ENCODE assay signal across 20 cellular contexts in genomic region chr17:75003957-75004355, GRCh38. TPM values are rescaled to one million over a fixed set of nuclear protein-coding genes. Genes with fewer than 3 reads are reported as not detected.
DNase-seq lines count a peak whose midpoint lies in the region; ATAC-seq and TF ChIP-seq lines count a peak whose summit lies in the region.
"Had no signal": no experiment of that assay in that cellular context is flagged by ENCODE, and none has a peak within 500 bp of the region (broad histone marks: within the 10 kb centered on the region; RNA-seq: fewer than 3 reads in every experiment).

No MANE protein-coding gene starts in this region.

- WGBS in SK-N-SH (ENCODE audit: low lambda C conversion rate), result 93% methylated on average over 16 of the region's 19 CpGs
- WGBS in mesenchymal stem cell, result 96% methylated on average over 19 of the region's 19 CpGs

- H3K4me2 ChIP-seq in SK-N-SH (no peak overlapping the region), mesenchymal stem cell (ENCODE audit: low read length, poor library complexity, severe bottlenecking) (no peak overlapping the region)
- H3K4me2 ChIP-seq: A549; BLaER1 treated with 17β-estradiol and CSF1 and Interleukin-3, amounts not matched to agents 10 nM and 100 nM had no signal

- no peak overlapping the region for H3K14ac ChIP-seq in mesenchymal stem cell (ENCODE audit: low read length in 2 of 2)

- no peaks in the 10 kb centered on the region for H3K27me3 ChIP-seq in SK-N-SH (ENCODE audit: insufficient read depth)
- H3K27me3 ChIP-seq in H7 (ENCODE audit: control insufficient read depth, insufficient read depth, low read length), result no peaks in the 10 kb centered on the region
- H3K27me3 ChIP-seq in mesenchymal stem cell (ENCODE audit: control insufficient read depth in 1 of 2, insufficient read depth in 1 of 2, low read length in 2 of 2), result no peaks in the 10 kb centered on the region
- H3K27me3 ChIP-seq: BLaER1 treated with 17β-estradiol and CSF1 and Interleukin-3, amounts not matched to agents 10 nM and 100 nM had no signal

- no peak for TF ChIP-seq RAD21 in SK-N-SH (IDR thresholded peaks at IDR 0.05; ENCODE audit: low read length)

- peaks cover 24 to 32% of the 10 kb centered on the region in 2 experiments for H3K36me3 ChIP-seq in SK-N-SH (replicated peaks in 1 of 2; ENCODE audit: control insufficient read depth in 1 of 2, insufficient read depth in 2 of 2, low read length in 1 of 2)
- peaks cover 3% of the 10 kb centered on the region for H3K36me3 ChIP-seq in H7 (replicated peaks; ENCODE audit: control insufficient read depth, insufficient read depth, low read length)
- peaks cover 55 to 66% of the 10 kb centered on the region in 2 experiments for H3K36me3 ChIP-seq in mesenchymal stem cell (ENCODE audit: control insufficient read depth in 1 of 2, insufficient read depth in 2 of 2, low read depth in 1 of 2, low read length in 2 of 2)

- H3K9me3 ChIP-seq in SK-N-SH (no peaks in the 10 kb centered on the region), mesenchymal stem cell (ENCODE audit: control insufficient read depth, low read length) (no peaks in the 10 kb centered on the region)
- H3K9me3 ChIP-seq: A549; BLaER1 treated with 17β-estradiol and CSF1 and Interleukin-3, amounts not matched to agents 10 nM and 100 nM had no signal

- no peak overlapping the region for H3K23ac ChIP-seq in mesenchymal stem cell (ENCODE audit: low read length in 2 of 2)

- no peak overlapping the region for H2BK15ac ChIP-seq in mesenchymal stem cell (ENCODE audit: low read depth, poor library complexity, severe bottlenecking)

- ATAC-seq in SK-N-SH treated with all-trans-retinoic acid at 6 μM for 48 hours (no peak), HG03457 (IDR thresholded peaks at IDR 0.05; ENCODE audit: unreplicated experiment) (no peak)
- no peak for ATAC-seq in stimulated activated naive B cell treated with anti-CD40 and anti-IgM and Interleukin-4, amounts not matched to agents 10 μg/mL and 1 μg/mL and 100 μg/mL, for 72 hours (replicated peaks)
- ATAC-seq: A549, GM12878 had no signal

- H2AFZ ChIP-seq in SK-N-SH (ENCODE audit: low read depth) (no peak overlapping the region), mesenchymal stem cell (ENCODE audit: low read depth, low read length) (no peak overlapping the region)

- no peak overlapping the region for H4K8ac ChIP-seq in mesenchymal stem cell (ENCODE audit: low read length)

- POLR2A ChIA-PET in SK-N-SH (lab: Yijun Ruan, JAX), result interaction anchor here (5.3 kb wide), 1 partner anchor 14 kb away, joined by 23 read pairs; no protein-coding TSS in a partner anchor

- H3K27me3 Mint-ChIP-seq in stimulated activated naive B cell treated with anti-CD40 and anti-IgM and Interleukin-4, amounts not matched to agents 10 μg/mL and 1 μg/mL and 100 μg/mL, for 72 hours, result peaks cover 23 to 43% of the 10 kb centered on the region in 2 donors

- H3K18ac ChIP-seq in mesenchymal stem cell (ENCODE audit: low read depth in 1 of 2, low read length in 2 of 2), result no peak overlapping the region

- no peak overlapping the region for H2BK5ac ChIP-seq in mesenchymal stem cell (ENCODE audit: low read depth, low read length, poor library complexity, severe bottlenecking)

- DNase-seq in SK-N-SH (peak; percentile 17), H7 (peak; percentile 49), NCI-H82 treated with DMSO at 0.1 percent for 48 hours (lab: John Stamatoyannopoulos, UW; ENCODE audit: unreplicated experiment) (no peak), mesenchymal stem cell (no peak)
- DNase-seq in stimulated activated naive B cell treated with anti-CD40 and anti-IgM and Interleukin-4, amounts not matched to agents 10 μg/mL and 1 μg/mL and 100 μg/mL, for 72 hours, result no peak
- DNase-seq: AML-193; CD4-positive, alpha-beta memory T cell; CD4-positive, CD25-positive, alpha-beta regulatory T cell; CD8-positive, alpha-beta memory T cell; COR-L47; DMS79 treated with DMSO at 0.1 percent for 48 hours; GDM1 had no signal

- H3K9ac ChIP-seq in SK-N-SH, result no peak overlapping the region
- H3K9ac ChIP-seq in mesenchymal stem cell (ENCODE audit: low read length), result no peak overlapping the region
- H3K9ac ChIP-seq: BLaER1 treated with 17β-estradiol and CSF1 and Interleukin-3, amounts not matched to agents 10 nM and 100 nM had no signal

- H3K4me3 Mint-ChIP-seq in stimulated activated naive B cell treated with anti-CD40 and anti-IgM and Interleukin-4, amounts not matched to agents 10 μg/mL and 1 μg/mL and 100 μg/mL, for 72 hours, result no peak overlapping the region
- H3K4me3 Mint-ChIP-seq: B cell; CD4-positive, alpha-beta memory T cell; CD4-positive, CD25-positive, alpha-beta regulatory T cell; CD8-positive, alpha-beta memory T cell had no signal

- peaks cover 10% of the 10 kb centered on the region for H3K79me1 ChIP-seq in mesenchymal stem cell (replicated peaks; ENCODE audit: low read length, poor library complexity, severe bottlenecking)

- H4K91ac ChIP-seq in mesenchymal stem cell (ENCODE audit: low read length), result no peak overlapping the region

- no peak overlapping the region for H3K4me3 ChIP-seq in SK-N-SH (ENCODE audit: low read depth in 2 of 2, low read length in 1 of 2)
- no peak overlapping the region for H3K4me3 ChIP-seq in H7 (ENCODE audit: insufficient read depth, low read depth, low read length)
- H3K4me3 ChIP-seq in mesenchymal stem cell (ENCODE audit: insufficient read depth in 1 of 2, low read depth in 1 of 2, low read length in 2 of 2), result no peak overlapping the region
- H3K4me3 ChIP-seq: A549; BLaER1 treated with 17β-estradiol and CSF1 and Interleukin-3, amounts not matched to agents 10 nM and 100 nM; GM12878 had no signal

- H3K27ac ChIP-seq in SK-N-SH (ENCODE audit: low read depth in 2 of 2, low read length in 1 of 2) (no peak overlapping the region), mesenchymal stem cell (ENCODE audit: low read length, poor library complexity, severe bottlenecking) (no peak overlapping the region)
- H3K27ac ChIP-seq: 22Rv1; A549; BLaER1 treated with 17β-estradiol and CSF1 and Interleukin-3, amounts not matched to agents 10 nM and 100 nM; C4-2B had no signal

- CTCF ChIA-PET in SK-N-SH (lab: Yijun Ruan, JAX), result interaction anchor here (1.4 to 19.8 kb wide), 4 partner anchors 8 to 44 kb away, joined by 3 to 295 read pairs (median 16); partner anchors contain the start of gene MRPL58

- no peak overlapping the region for H2BK120ac ChIP-seq in mesenchymal stem cell (ENCODE audit: low read depth, low read length)

- H3K4ac ChIP-seq in mesenchymal stem cell (ENCODE audit: low read depth in 1 of 2, low read length in 2 of 2), result no peak overlapping the region

- H2BK12ac ChIP-seq in mesenchymal stem cell (ENCODE audit: low read length in 2 of 2), result no peak overlapping the region

- H3K9me2 ChIP-seq in SK-N-SH, result no peaks in the 10 kb centered on the region

- H3K4me1 ChIP-seq in SK-N-SH (ENCODE audit: control insufficient read depth in 1 of 2, insufficient read depth in 2 of 2, low read depth in 1 of 2, low read length in 1 of 2), result no peaks in the 10 kb centered on the region
- no peaks in the 10 kb centered on the region for H3K4me1 ChIP-seq in mesenchymal stem cell (ENCODE audit: control insufficient read depth, insufficient read depth, low read depth, low read length)
- H3K4me1 ChIP-seq: A549 had no signal

- no peaks in the 10 kb centered on the region for H3K36me3 Mint-ChIP-seq in stimulated activated naive B cell treated with anti-CD40 and anti-IgM and Interleukin-4, amounts not matched to agents 10 μg/mL and 1 μg/mL and 100 μg/mL, for 72 hours
- H3K36me3 Mint-ChIP-seq: CD4-positive, alpha-beta memory T cell; CD4-positive, CD25-positive, alpha-beta regulatory T cell; CD8-positive, alpha-beta memory T cell had no signal

- H4K20me1 ChIP-seq in SK-N-SH (ENCODE audit: insufficient read depth), result no peaks in the 10 kb centered on the region

- TF ChIP-seq EP300 in SK-N-SH (IDR thresholded peaks at IDR 0.05; ENCODE audit: borderline replicate concordance in 1 of 2, low read depth in 1 of 2, low read length in 1 of 2), result no peak

- no peak overlapping the region for H2AK5ac ChIP-seq in mesenchymal stem cell (ENCODE audit: low read length, severe bottlenecking)

- H3K27ac Mint-ChIP-seq in stimulated activated naive B cell treated with anti-CD40 and anti-IgM and Interleukin-4, amounts not matched to agents 10 μg/mL and 1 μg/mL and 100 μg/mL, for 72 hours, result peak overlapping the region; percentile 71
- H3K27ac Mint-ChIP-seq: B cell; CD4-positive, alpha-beta memory T cell; CD4-positive, CD25-positive, alpha-beta regulatory T cell; CD8-positive, alpha-beta memory T cell had no signal

- no peaks in the 10 kb centered on the region for H3K79me2 ChIP-seq in SK-N-SH (ENCODE audit: insufficient read depth)

- TF ChIP-seq CTCF in SK-N-SH (IDR thresholded peaks at IDR 0.05), result no peak

- no peaks in the 10 kb centered on the region for H3F3A ChIP-seq in SK-N-SH (replicated peaks; ENCODE audit: insufficient read depth)

- H3K9me3 Mint-ChIP-seq in stimulated activated naive B cell treated with anti-CD40 and anti-IgM and Interleukin-4, amounts not matched to agents 10 μg/mL and 1 μg/mL and 100 μg/mL, for 72 hours, result no peaks in the 10 kb centered on the region
- H3K9me3 Mint-ChIP-seq: CD4-positive, alpha-beta memory T cell; CD8-positive, alpha-beta memory T cell had no signal

- peaks cover 11 to 16% of the 10 kb centered on the region in 2 donors for H3K4me1 Mint-ChIP-seq in stimulated activated naive B cell treated with anti-CD40 and anti-IgM and Interleukin-4, amounts not matched to agents 10 μg/mL and 1 μg/mL and 100 μg/mL, for 72 hours
- H3K4me1 Mint-ChIP-seq: B cell; CD4-positive, CD25-positive, alpha-beta regulatory T cell; CD8-positive, alpha-beta memory T cell had no signal

RNA-seq across cellular contexts. Expression of gene MRPL58, which starts 8.5 kb away (rescaled TPM):
- 87.3 and 89.2 TPM in 2 replicates for polyA plus RNA-seq in SK-N-SH (2012; rRNA removed)
- 86.8 and 89.7 TPM in 2 replicates for polyA plus RNA-seq in SK-N-SH (2012; cell fraction: cytosol; rRNA removed)
- polyA plus RNA-seq in SK-N-SH (2012; cell fraction: nucleus; rRNA removed), result 31.8 and 37.9 TPM in 2 replicates
- total RNA-seq in H7 (2014; rRNA removed; shearing (Covaris generic)), result 62.0 and 68.4 TPM in 2 replicates
- 30.1 TPM for polyA plus RNA-seq in mesenchymal stem cell (2013, experiment 1 of 2)
- 29.8 TPM for polyA plus RNA-seq in mesenchymal stem cell (2013, experiment 2 of 2)

RNA-seq across cellular contexts. Expression of gene CDR2L, which starts 16.5 kb away (rescaled TPM):
- polyA plus RNA-seq in SK-N-SH (2012; rRNA removed), result 18.6 and 21.2 TPM in 2 replicates
- 9.6 and 15.3 TPM in 2 replicates for polyA plus RNA-seq in SK-N-SH (2012; cell fraction: cytosol; rRNA removed)
- 25.0 and 29.9 TPM in 2 replicates for polyA plus RNA-seq in SK-N-SH (2012; cell fraction: nucleus; rRNA removed)
- total RNA-seq in H7 (2014; rRNA removed; shearing (Covaris generic)), result 23.5 and 25.9 TPM in 2 replicates
- polyA plus RNA-seq in mesenchymal stem cell (2013, experiment 1 of 2), result 30.2 TPM
- 29.7 TPM for polyA plus RNA-seq in mesenchymal stem cell (2013, experiment 2 of 2)
- total RNA-seq: B cell; CD4-positive, CD25-positive, alpha-beta regulatory T cell had no signal
- polyA plus RNA-seq: CD4-positive, alpha-beta memory T cell had no signal

RNA-seq across cellular contexts. Expression of gene HID1, which starts 31.4 kb away (rescaled TPM):
- 2.5 and 2.9 TPM in 2 replicates for polyA plus RNA-seq in SK-N-SH (2012; rRNA removed)
- polyA plus RNA-seq in SK-N-SH (2012; cell fraction: cytosol; rRNA removed), result 1.3 and 2.2 TPM in 2 replicates
- polyA plus RNA-seq in SK-N-SH (2012; cell fraction: nucleus; rRNA removed), result 13.2 and 16.3 TPM in 2 replicates
- total RNA-seq in H7 (2014; rRNA removed; shearing (Covaris generic)), result 2.1 and 7.8 TPM in 2 replicates
- polyA plus RNA-seq in mesenchymal stem cell (2013, experiment 1 of 2), result 1.4 TPM
- 1.5 TPM for polyA plus RNA-seq in mesenchymal stem cell (2013, experiment 2 of 2)

RNA-seq across cellular contexts. Expression of gene ATP5PD, which starts 42.8 kb away (rescaled TPM):
- polyA plus RNA-seq in SK-N-SH (2012; rRNA removed), result 354 and 454 TPM in 2 replicates
- 479 and 520 TPM in 2 replicates for polyA plus RNA-seq in SK-N-SH (2012; cell fraction: cytosol; rRNA removed)
- polyA plus RNA-seq in SK-N-SH (2012; cell fraction: nucleus; rRNA removed), result 154 and 185 TPM in 2 replicates
- total RNA-seq in H7 (2014; rRNA removed; shearing (Covaris generic)), result 399 and 432 TPM in 2 replicates
- 488 TPM for polyA plus RNA-seq in mesenchymal stem cell (2013, experiment 1 of 2)
- polyA plus RNA-seq in mesenchymal stem cell (2013, experiment 2 of 2), result 495 TPM

RNA-seq across cellular contexts. Expression of gene KCTD2, which starts 43.1 kb away (rescaled TPM):
- polyA plus RNA-seq in SK-N-SH (2012; rRNA removed), result 27.5 and 34.2 TPM in 2 replicates
- polyA plus RNA-seq in SK-N-SH (2012; cell fraction: cytosol; rRNA removed), result 22.2 and 28.7 TPM in 2 replicates
- 25.7 and 26.5 TPM in 2 replicates for polyA plus RNA-seq in SK-N-SH (2012; cell fraction: nucleus; rRNA removed)
- total RNA-seq in H7 (2014; rRNA removed; shearing (Covaris generic)), result 34.9 and 41.0 TPM in 2 replicates
- polyA plus RNA-seq in mesenchymal stem cell (2013, experiment 1 of 2), result 11.7 TPM
- 11.8 TPM for polyA plus RNA-seq in mesenchymal stem cell (2013, experiment 2 of 2)

Comparison
In these comparisons a context has a peak if more than half of its experiments do, and no peak if none do; other contexts are left out.
1. DNase-seq: peak in SK-N-SH (single experiment) and H7 (single experiment); none in stimulated activated naive B cell treated with anti-CD40 and anti-IgM and Interleukin-4, amounts not matched to agents 10 μg/mL and 1 μg/mL and 100 μg/mL, for 72 hours (single experiment), NCI-H82 treated with DMSO at 0.1 percent for 48 hours (single experiment) and mesenchymal stem cell (single experiment).